ENCODE assay signal across 26 cellular contexts in genomic region chr9:94014845-94015244, GRCh38. TPM values are rescaled to one million over a fixed set of nuclear protein-coding genes. Genes with fewer than 3 reads are reported as not detected.
DNase-seq lines count a peak whose midpoint lies in the region; FAIRE-seq lines count a peak whose summit lies in the region.
"Had no signal": no experiment of that assay in that cellular context is flagged by ENCODE, and none has a peak within 500 bp of the region (broad histone marks: within the 10 kb centered on the region; RNA-seq: fewer than 3 reads in every experiment).

No MANE protein-coding gene starts in this region.

- no peak overlapping the region for H3K9ac ChIP-seq in neuronal stem cell (ENCODE audit: low read depth, low read length, poor library complexity)
- H3K9ac ChIP-seq: GM23248 had no signal

- no peak overlapping the region for H4K91ac ChIP-seq in neuronal stem cell (ENCODE audit: low read depth, low read length, poor library complexity)

- H3K4me2 ChIP-seq in neuronal stem cell (ENCODE audit: insufficient read depth, low read length, poor library complexity, severe bottlenecking): no peak overlapping the region

- H3K36me3 ChIP-seq in neuronal stem cell (replicated peaks in 1 of 2; ENCODE audit: control insufficient read depth in 2 of 2, insufficient read depth in 2 of 2, low read length in 2 of 2): no peaks in the 10 kb centered on the region
- H3K36me3 ChIP-seq: BE2C, brain microvascular endothelial cell, colonic mucosa, pancreas, right lobe of liver, uterus had no signal

- no peak overlapping the region for H3K14ac ChIP-seq in neuronal stem cell (ENCODE audit: low read length)

- no peak overlapping the region for H2BK12ac ChIP-seq in neuronal stem cell (ENCODE audit: low read length)

- H2AK5ac ChIP-seq in neuronal stem cell (ENCODE audit: low read depth, low read length): no peak overlapping the region

- no peak overlapping the region for H3K23ac ChIP-seq in neuronal stem cell (ENCODE audit: low read depth, low read length, poor library complexity)

- H2BK15ac ChIP-seq in neuronal stem cell (ENCODE audit: low read length): no peak overlapping the region

- H4K8ac ChIP-seq in neuronal stem cell (ENCODE audit: low read depth, low read length): no peak overlapping the region

- DNase-seq in NCI-H2107 treated with DMSO at 0.1 percent for 48 hours (lab: John Stamatoyannopoulos, UW; ENCODE audit: unreplicated experiment) (peak; percentile 70), NCI-H2107 (lab: John Stamatoyannopoulos, UW) (no peak), NCI-H2081 (lab: John Stamatoyannopoulos, UW) (peak; percentile 77 to 93), NCI-H82 (lab: John Stamatoyannopoulos, UW) (peak; percentile 91), neuronal stem cell (ENCODE audit: low spot score) (no peak), RPMI8226 (no peak), NCI-H1694 treated with DMSO at 0.1 percent for 48 hours (lab: John Stamatoyannopoulos, UW) (no peak), urothelium cell line (ENCODE audit: low spot score) (no peak)
- DNase-seq: activated CD8-positive, alpha-beta memory T cell treated with anti-CD3 and anti-CD28 coated beads, Interleukin-2, amount 50 U/mL, for 4 hours; BE2C; brain microvascular endothelial cell; Caco-2; colonic mucosa; glutamatergic neuron; natural killer cell; NCI-H2227 treated with DMSO at 0.1 percent for 48 hours; pancreas; right lobe of liver; Right ventricle myocardium superior; stimulated activated CD4-positive, alpha-beta T cell treated with anti-CD3 and anti-CD28 coated beads, Interleukin-15, amount 100 ng/mL, for 24 hours; substantia nigra; uterus had no signal

- no peak overlapping the region for H2BK5ac ChIP-seq in neuronal stem cell (ENCODE audit: low read length)

- no peak overlapping the region for H2BK120ac ChIP-seq in neuronal stem cell (ENCODE audit: low read depth, low read length)

- H2AFZ ChIP-seq in neuronal stem cell (ENCODE audit: low read length): no peak overlapping the region
- H2AFZ ChIP-seq: GM23248 had no signal

- H3K18ac ChIP-seq in neuronal stem cell (ENCODE audit: low read length): no peak overlapping the region

- no peak overlapping the region for H3K4me3 ChIP-seq in neuronal stem cell (ENCODE audit: low read length in 2 of 2)
- H3K4me3 ChIP-seq: colonic mucosa, GM23248, pancreas, right lobe of liver, uterus had no signal

- peaks cover 0 to 11% (median 0%) of the 10 kb centered on the region in 3 experiments for H3K27me3 ChIP-seq in neuronal stem cell (ENCODE audit: control insufficient read depth in 3 of 3, insufficient read depth in 3 of 3, low read depth in 1 of 3, low read length in 3 of 3)
- H3K27me3 ChIP-seq: BE2C, brain microvascular endothelial cell, colonic mucosa, pancreas, right lobe of liver, uterus had no signal

- no peaks in the 10 kb centered on the region for H3K9me3 ChIP-seq in neuronal stem cell (replicated peaks in 1 of 2; ENCODE audit: control insufficient read depth in 2 of 2, insufficient read depth in 1 of 2, low read depth in 1 of 2, low read length in 2 of 2)
- H3K9me3 ChIP-seq: BE2C, Caco-2, colonic mucosa, pancreas, right lobe of liver, uterus had no signal

- no CpG with 5 or more reads among the region's 3 CpGs for WGBS in neuronal stem cell (ENCODE audit: extremely low coverage in 2 of 2, insufficient read length in 2 of 2, insufficient replicate concordance in 1 of 2), 2 donors

- peak overlapping the region; percentile 8 for H3K27ac ChIP-seq in neuronal stem cell (replicated peaks; ENCODE audit: low read length)
- H3K27ac ChIP-seq: brain microvascular endothelial cell, colonic mucosa, GM23248, pancreas, right lobe of liver, uterus, VCaP had no signal

- FAIRE-seq in urothelium cell line (lab: Jason Lieb, UNC): no peak
- FAIRE-seq: pancreas had no signal

- no peaks in the 10 kb centered on the region for H3K4me1 ChIP-seq in neuronal stem cell (ENCODE audit: control insufficient read depth in 2 of 2, insufficient read depth in 1 of 2, low read depth in 1 of 2, low read length in 2 of 2)
- H3K4me1 ChIP-seq: BE2C, Caco-2, colonic mucosa, pancreas, right lobe of liver had no signal

- no peaks in the 10 kb centered on the region for H3K79me1 ChIP-seq in neuronal stem cell (ENCODE audit: low read depth, low read length)

- H3K4ac ChIP-seq in neuronal stem cell (ENCODE audit: low read length): no peak overlapping the region

RNA-seq across cellular contexts. Expression of gene BARX1, which starts 59.7 kb away (rescaled TPM):
- 2.4 TPM for polyA plus RNA-seq in neuronal stem cell (2013, experiment 1 of 2)
- polyA plus RNA-seq in neuronal stem cell (2013, experiment 2 of 2): 2.4 TPM
- polyA plus RNA-seq: fibroblast of lung, GM23248, IMR-90 had no signal

Comparison
In these comparisons a context has a peak if more than half of its experiments do, and no peak if none do; other contexts are left out.
1. DNase-seq: peak in NCI-H2107 treated with DMSO at 0.1 percent for 48 hours (single experiment), NCI-H2081 (2 of 2) and NCI-H82 (single experiment); none in NCI-H2107 (single experiment), neuronal stem cell (single experiment), RPMI8226 (single experiment), NCI-H1694 treated with DMSO at 0.1 percent for 48 hours (single experiment) and urothelium cell line (single experiment).